Comparison of ENCODE assay signal across 7 cellular contexts in genomic region chr17:75869282-75870141, GRCh38. TPM values are rescaled to one million over a fixed set of nuclear protein-coding genes. Genes with fewer than 3 reads are reported as not detected.
DNase-seq lines count a peak whose midpoint lies in the region; ATAC-seq and TF ChIP-seq lines count a peak whose summit lies in the region.
"Had no signal": no experiment of that assay in that cellular context is flagged by ENCODE, and none has a peak within 500 bp of the region (broad histone marks: within the 10 kb centered on the region; RNA-seq: fewer than 3 reads in every experiment).

No MANE protein-coding gene starts in this region.

- H3K4me1 ChIP-seq in IMR-90 (ENCODE audit: control insufficient read depth, insufficient read depth, low read length) (peaks cover 25% of the 10 kb centered on the region), esophagus (ENCODE audit: control insufficient read depth in 2 of 2, insufficient read depth in 2 of 2, low read length in 1 of 2) (peaks cover 4 to 11% of the 10 kb centered on the region in 2 donors)

- H4K20me1 ChIP-seq in IMR-90 (ENCODE audit: insufficient read depth, low read length): no peaks in the 10 kb centered on the region

- ATAC-seq in IMR-90 (ENCODE audit: low read depth) (peak; percentile 59), sciatic nerve (peak; percentile 79)
- ATAC-seq: natural killer cell had no signal

- peak overlapping the region; percentile 95 for H2AFZ ChIP-seq in IMR-90 (replicated peaks; ENCODE audit: low read length, poor library complexity)

- DNase-seq in IMR-90: peak; percentile 84
- peak; percentile 80 for DNase-seq in sciatic nerve (ENCODE audit: low spot score)
- DNase-seq in stimulated activated CD4-positive, alpha-beta T cell treated with anti-CD3 and anti-CD28 coated beads, Interleukin-2, amount 100 ng/mL, for 48 hours: no peak
- no peak for DNase-seq in SKM-1 (lab: John Stamatoyannopoulos, UW; ENCODE audit: unreplicated experiment)
- no peak for DNase-seq in HuH-7.5 (ENCODE audit: low spot score)
- DNase-seq: natural killer cell had no signal

- peak overlapping the region; percentile 97 for H2AK9ac ChIP-seq in IMR-90 (replicated peaks; ENCODE audit: low read depth, low read length, poor library complexity)

- peak overlapping the region; percentile 95 for H4K91ac ChIP-seq in IMR-90 (ENCODE audit: insufficient read depth, low read depth, low read length)

- peak overlapping the region; percentile 49 for H2BK15ac ChIP-seq in IMR-90 (ENCODE audit: low read depth, low read length)

- peak overlapping the region; percentile 94 to 97 for H4K8ac ChIP-seq in IMR-90 (ENCODE audit: low read depth in 2 of 2, low read length in 2 of 2)

- no peak for TF ChIP-seq RAD21 in IMR-90 (IDR thresholded peaks at IDR 0.05; ENCODE audit: low read length)

- peak overlapping the region; percentile 71 for H3K56ac ChIP-seq in IMR-90 (ENCODE audit: extremely low read depth, insufficient read depth, low read length)

- H3K27me3 ChIP-seq in IMR-90 (ENCODE audit: control insufficient read depth, insufficient read depth, low read length) (no peaks in the 10 kb centered on the region), esophagus (ENCODE audit: control insufficient read depth in 1 of 2, insufficient read depth in 2 of 2, low read length in 2 of 2) (no peaks in the 10 kb centered on the region)

- H3K27ac ChIP-seq in IMR-90 (ENCODE audit: insufficient read depth, low read length): peak overlapping the region; percentile 94
- H3K27ac ChIP-seq in esophagus (ENCODE audit: low read depth in 2 of 2, low read length in 1 of 2): peak overlapping the region; percentile 51 to 82

- peak overlapping the region; percentile 77 for H2BK5ac ChIP-seq in IMR-90 (ENCODE audit: low read depth, low read length, poor library complexity, severe bottlenecking)

- H2BK20ac ChIP-seq in IMR-90 (ENCODE audit: low read depth, low read length): peak overlapping the region; percentile 95

- peak overlapping the region; percentile 86 for H2BK120ac ChIP-seq in IMR-90 (ENCODE audit: low read depth, low read length)

- 8% methylated on average over 6 of the region's 23 CpGs; no CpG with 5 or more reads in 1 of the 2 experiments for WGBS in IMR-90 (ENCODE audit: extremely low coverage in 2 of 2, insufficient read length in 1 of 2), 2 experiments
- WGBS in esophagus, 2 donors: 31 to 45% methylated on average over 23 of the region's 23 CpGs

- H3K23ac ChIP-seq in IMR-90 (ENCODE audit: low read depth, low read length): peak overlapping the region; percentile 93

- H3K36me3 ChIP-seq in IMR-90 (ENCODE audit: control insufficient read depth, insufficient read depth, low read length): no peaks in the 10 kb centered on the region; the same call in 1 of the 2 replicates
- peaks cover 0 to 10% of the 10 kb centered on the region in 2 donors for H3K36me3 ChIP-seq in esophagus (ENCODE audit: control insufficient read depth in 2 of 2, insufficient read depth in 2 of 2, low read length in 1 of 2)

- H3K4me2 ChIP-seq in IMR-90 (ENCODE audit: low read depth, low read length): peak overlapping the region; percentile 64

- CTCF ChIA-PET in IMR-90 (lab: Yijun Ruan, JAX): interaction anchor here (0.7 kb wide), 1 partner anchor 9 kb away, joined by 3 read pairs; no protein-coding TSS in a partner anchor

- dilution Hi-C loops in IMR-90 (cut with HindIII; ENCODE audit: low sequenced_read_pairs, unreplicated experiment): no loop called here

- H3K14ac ChIP-seq in IMR-90 (replicated peaks; ENCODE audit: low read depth, low read length): peak overlapping the region; percentile 95

- peak overlapping the region; percentile 83 for H3K9ac ChIP-seq in IMR-90 (ENCODE audit: low read depth, low read length)

- H3K4me3 ChIP-seq in IMR-90 (ENCODE audit: insufficient read depth, low read depth, low read length) (peak overlapping the region; percentile 11; the same call in 1 of the 2 replicates), esophagus (ENCODE audit: low read depth in 1 of 2, low read length in 2 of 2) (no peak overlapping the region)

- H3K9me3 ChIP-seq in IMR-90 (ENCODE audit: control insufficient read depth, insufficient read depth, low read length): no peaks in the 10 kb centered on the region
- H3K9me3 ChIP-seq in esophagus (ENCODE audit: control insufficient read depth in 2 of 2, insufficient read depth in 1 of 2, low read depth in 1 of 2, low read length in 1 of 2): no peaks in the 10 kb centered on the region

- intact Hi-C loops in IMR-90 (cut with micrococcal nuclease): loop anchor here (10.0 kb wide), 1 partner anchor 85 kb away; the partner anchor contains the start of gene UNK
- intact Hi-C loops in sciatic nerve (cut with DNase I): no loop called here

- TF ChIP-seq POLR2A in IMR-90 (IDR thresholded peaks at IDR 0.05; ENCODE audit: low read depth, low read length): no peak

- H3K79me1 ChIP-seq in IMR-90 (ENCODE audit: low read depth in 1 of 2, low read length in 2 of 2): peaks cover 5 to 23% of the 10 kb centered on the region in 2 experiments; a peak in 3 of 4 replicates

- peak overlapping the region; percentile 86 for H3K18ac ChIP-seq in IMR-90 (ENCODE audit: low read depth, low read length)

- H3K9me1 ChIP-seq in IMR-90 (ENCODE audit: insufficient read depth, low read length): peaks cover 13% of the 10 kb centered on the region

- POLR2A ChIA-PET in IMR-90 (lab: Charles Lee; ENCODE audit: unreplicated experiment): interaction anchor here (0.7 to 0.8 kb wide), 2 partner anchors 14 to 89 kb away, joined by 3 read pairs; partner anchors contain the start of gene WBP2

- peak overlapping the region; percentile 89 for H2AK5ac ChIP-seq in IMR-90 (ENCODE audit: low read depth, low read length)

- peak overlapping the region; percentile 96 for H4K5ac ChIP-seq in IMR-90 (ENCODE audit: low read depth, low read length)

- no TSS peak for BruUV-seq in IMR-90 (replicated peaks; lab: Mats Ljungman, UMichigan)

- H3K4ac ChIP-seq in IMR-90 (ENCODE audit: low read depth, low read length): peak overlapping the region; percentile 98

- in situ Hi-C loops in IMR-90 (cut with MboI; ENCODE audit: low sequenced_read_pairs): no loop called here

- TF ChIP-seq CTCF in IMR-90 (conservative IDR thresholded peaks at IDR 0.05; ENCODE audit: low read depth, low read length): no peak

TF ChIP-seq in IMR-90, 13 proteins besides CTCF, POLR2A, EP300 and RAD21:
- TF ChIP-seq FOS (IDR thresholded peaks at IDR 0.05; ENCODE audit: low read depth, low read length): no peak
- peak; percentile 79 for TF ChIP-seq CEBPB (IDR thresholded peaks at IDR 0.05; ENCODE audit: low read depth, low read length)
- TF ChIP-seq CHD1 (IDR thresholded peaks at IDR 0.05; ENCODE audit: low read depth, low read length): no peak
- TF ChIP-seq, protein P1, sequence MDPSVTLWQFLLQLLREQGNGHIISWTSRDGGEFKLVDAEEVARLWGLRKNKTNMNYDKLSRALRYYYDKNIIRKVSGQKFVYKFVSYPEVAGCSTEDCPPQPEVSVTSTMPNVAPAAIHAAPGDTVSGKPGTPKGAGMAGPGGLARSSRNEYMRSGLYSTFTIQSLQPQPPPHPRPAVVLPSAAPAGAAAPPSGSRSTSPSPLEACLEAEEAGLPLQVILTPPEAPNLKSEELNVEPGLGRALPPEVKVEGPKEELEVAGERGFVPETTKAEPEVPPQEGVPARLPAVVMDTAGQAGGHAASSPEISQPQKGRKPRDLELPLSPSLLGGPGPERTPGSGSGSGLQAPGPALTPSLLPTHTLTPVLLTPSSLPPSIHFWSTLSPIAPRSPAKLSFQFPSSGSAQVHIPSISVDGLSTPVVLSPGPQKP (IDR thresholded peaks at IDR 0.05; ENCODE audit: borderline replicate concordance, low read depth, low read length): no peak
- peak; percentile 77 for TF ChIP-seq BHLHE40 (IDR thresholded peaks at IDR 0.05; ENCODE audit: low read depth, low read length)

RNA-seq across cellular contexts. Expression of gene TRIM47, which starts 8.9 kb away (rescaled TPM):
- total RNA-seq in IMR-90 (2012; rRNA removed) (1.4 TPM in 2 replicates), sciatic nerve (50.7 TPM)
- polyA plus RNA-seq in IMR-90 (2012; rRNA removed) (7.2 and 7.5 TPM in 2 replicates), esophagus (10 to 100 TPM; 20.4 to 21.7 TPM)
- polyA plus RNA-seq in IMR-90 (2012; cell fraction: cytosol; rRNA removed): 5.0 and 7.5 TPM in 2 replicates
- polyA plus RNA-seq in IMR-90 (2012; cell fraction: nucleus; rRNA removed; ENCODE audit: low replicate concordance): 9.3 and 15.7 TPM in 2 replicates

RNA-seq across cellular contexts. Expression of gene WBP2, which starts 14.4 kb away (rescaled TPM):
- total RNA-seq in IMR-90 (2012; rRNA removed) (7.8 and 9.0 TPM in 2 replicates), sciatic nerve (156 TPM)
- polyA plus RNA-seq in IMR-90 (2012; rRNA removed) (35.5 and 36.7 TPM in 2 replicates), esophagus (10 to 100 TPM; 65.1 to 65.9 TPM)
- 28.5 and 41.3 TPM in 2 replicates for polyA plus RNA-seq in IMR-90 (2012; cell fraction: cytosol; rRNA removed)
- polyA plus RNA-seq in IMR-90 (2012; cell fraction: nucleus; rRNA removed; ENCODE audit: low replicate concordance): 54.3 and 84.4 TPM in 2 replicates

RNA-seq across cellular contexts. Expression of gene UNC13D, which starts 25.3 kb away (rescaled TPM):
- total RNA-seq in IMR-90 (2012; rRNA removed) (under 0.01 TPM in 1 of 2 replicates, not detected in the other), sciatic nerve (30.9 TPM)
- polyA plus RNA-seq in IMR-90 (2012; rRNA removed) (0.31 and 0.52 TPM in 2 replicates), esophagus (10 to 100 TPM; 21.0 to 22.4 TPM)
- polyA plus RNA-seq in IMR-90 (2012; cell fraction: cytosol; rRNA removed): 0.14 and 1.0 TPM in 2 replicates
- 2.1 and 4.2 TPM in 2 replicates for polyA plus RNA-seq in IMR-90 (2012; cell fraction: nucleus; rRNA removed; ENCODE audit: low replicate concordance)

RNA-seq across cellular contexts. Expression of gene TRIM65, which starts 27.2 kb away (rescaled TPM):
- total RNA-seq in IMR-90 (2012; rRNA removed): 7.9 and 8.1 TPM in 2 replicates
- 10.6 and 10.8 TPM in 2 replicates for polyA plus RNA-seq in IMR-90 (2012; rRNA removed)
- 5.7 and 8.8 TPM in 2 replicates for polyA plus RNA-seq in IMR-90 (2012; cell fraction: cytosol; rRNA removed)
- 17.0 and 21.9 TPM in 2 replicates for polyA plus RNA-seq in IMR-90 (2012; cell fraction: nucleus; rRNA removed; ENCODE audit: low replicate concordance)
- 10 to 100 TPM in 1 of 2 donors, 1 to 10 TPM in 1; 9.8 to 19.8 TPM for polyA plus RNA-seq in esophagus
- total RNA-seq in sciatic nerve: 24.7 TPM

RNA-seq across cellular contexts. Expression of gene MRPL38, which starts 35.2 kb away (rescaled TPM):
- 13.3 and 15.3 TPM in 2 replicates for total RNA-seq in IMR-90 (2012; rRNA removed)
- 42.5 and 55.5 TPM in 2 replicates for polyA plus RNA-seq in IMR-90 (2012; rRNA removed)
- polyA plus RNA-seq in IMR-90 (2012; cell fraction: cytosol; rRNA removed): 44.8 and 51.3 TPM in 2 replicates
- 108 and 241 TPM in 2 replicates for polyA plus RNA-seq in IMR-90 (2012; cell fraction: nucleus; rRNA removed; ENCODE audit: low replicate concordance)
- polyA plus RNA-seq in esophagus: 10 to 100 TPM; 51.7 to 65.8 TPM
- 73.6 TPM for total RNA-seq in sciatic nerve

Comparison
In these comparisons a context has a peak if more than half of its experiments do, and no peak if none do; other contexts are left out.
1. DNase-seq: peak in IMR-90 (single experiment) and sciatic nerve (single experiment); none in stimulated activated CD4-positive, alpha-beta T cell treated with anti-CD3 and anti-CD28 coated beads, Interleukin-2, amount 100 ng/mL, for 48 hours (0 of 2), SKM-1 (single experiment) and HuH-7.5 (single experiment).
2. RNA of gene TRIM47, which starts 8.9 kb away (total RNA-seq): 50.7 TPM in sciatic nerve (single experiment); 1.4 TPM in IMR-90; every median in the first group is over 10 times any median in the second.
3. RNA of gene WBP2, which starts 14.4 kb away (total RNA-seq): 156 TPM in sciatic nerve (single experiment); 7.8 to 9.0 TPM in IMR-90; every median in the first group is over 10 times any median in the second.
4. RNA of gene UNC13D, which starts 25.3 kb away (total RNA-seq): 30.9 TPM in sciatic nerve (single experiment); under 0.01 TPM in IMR-90; every median in the first group is over 10 times any median in the second.